ENCODE assay signal across 15 cellular contexts in the genomic region with DNA sequence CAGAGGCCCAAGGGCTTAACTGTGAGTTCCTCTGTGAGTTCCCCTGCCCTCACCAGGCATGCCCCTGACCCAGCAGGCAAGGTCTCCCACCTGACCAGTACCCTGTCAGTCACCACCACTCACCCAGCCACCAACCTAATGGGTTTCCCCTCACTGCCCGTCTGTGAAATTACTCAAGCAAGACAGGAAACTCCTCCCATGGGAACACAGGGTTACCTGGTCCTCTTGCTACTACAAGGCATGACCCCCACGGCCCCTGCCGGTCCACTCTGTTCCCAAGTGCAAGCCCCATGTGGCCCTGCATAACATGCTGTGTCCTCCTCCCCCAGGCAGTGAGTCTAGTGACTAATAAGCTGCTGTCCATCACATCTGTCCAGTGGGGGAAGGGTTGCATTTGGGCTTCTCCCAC. TPM values are rescaled to one million over a fixed set of nuclear protein-coding genes. Genes with fewer than 3 reads are reported as not detected.
DNase-seq lines count a peak whose midpoint lies in the region; ATAC-seq, FAIRE-seq and TF ChIP-seq lines count a peak whose summit lies in the region.
"Had no signal": no experiment of that assay in that cellular context is flagged by ENCODE, and none has a peak within 500 bp of the region (broad histone marks: within the 10 kb centered on the region; RNA-seq: fewer than 3 reads in every experiment).

No MANE protein-coding gene starts in this region.

- no peak overlapping the region for H3K27ac ChIP-seq in GM12878 (ENCODE audit: control insufficient read depth, insufficient read depth)
- H3K27ac ChIP-seq: stomach had no signal

- intact Hi-C loops in activated CD4-positive, alpha-beta T cell treated with anti-CD3 and anti-CD28 coated beads for 36 hours (cut with DNase I, micrococcal nuclease): loop anchor here in 1 of 2 experiments (10.0 kb wide), 1 partner anchor 383 kb away; no protein-coding TSS in a partner anchor
- intact Hi-C loops in GM12878 (cut with micrococcal nuclease; ENCODE audit: unreplicated experiment): loop anchor here (10.0 kb wide), 1 partner anchor 643 kb away; a partner anchor contains a TSS

- no peaks in the 10 kb centered on the region for H4K20me1 ChIP-seq in GM12878 (ENCODE audit: control insufficient read depth, insufficient read depth)

- peak; percentile 39 for DNase-seq in activated CD4-positive, alpha-beta T cell treated with anti-CD3 and anti-CD28 coated beads for 36 hours
- DNase-seq in activated CD4-positive, alpha-beta T cell treated with anti-CD3 and anti-CD28 coated beads for 48 hours: no peak
- DNase-seq in GM12878 (ENCODE audit: low read depth, low spot score): no peak
- no peak for DNase-seq in stimulated activated effector memory CD8-positive, alpha-beta T cell treated with anti-CD3 and anti-CD28 coated beads, Interleukin-12 subunit alpha, Interleukin-12 subunit beta, amount 100 ng/mL, for 72 hours (ENCODE audit: low spot score in 2 of 2)
- DNase-seq in urothelium cell line (ENCODE audit: low spot score): no peak
- no peak for DNase-seq in A172 (ENCODE audit: low spot score)
- DNase-seq in DMS153 (lab: John Stamatoyannopoulos, UW): no peak
- DNase-seq: activated effector memory CD4-positive, alpha-beta T cell treated with Interleukin-2 at 50 U/mL for 16 hours; H7; SHP77 treated with DMSO at 0.1 percent for 48 hours; stomach had no signal

- FAIRE-seq in GM12878 (lab: Jason Lieb, UNC): no peak
- no peak for FAIRE-seq in urothelium cell line (lab: Jason Lieb, UNC)

- no peaks in the 10 kb centered on the region for H3K27me3 ChIP-seq in GM12878 (replicated peaks in 1 of 2; ENCODE audit: control insufficient read depth in 2 of 2, insufficient read depth in 2 of 2, low read length in 1 of 2)
- H3K27me3 ChIP-seq: stomach had no signal

- H3K9ac ChIP-seq in GM12878 (ENCODE audit: control insufficient read depth, insufficient read depth, low read length): no peak overlapping the region; the same call in 1 of the 2 replicates

- TF ChIP-seq RAD21 in GM12878 (IDR thresholded peaks at IDR 0.05; ENCODE audit: insufficient read depth, low read depth, low read length): no peak

- peaks cover 57% of the 10 kb centered on the region for H3K4me1 Mint-ChIP-seq in activated CD4-positive, alpha-beta T cell treated with anti-CD3 and anti-CD28 coated beads for 36 hours
- H3K4me1 Mint-ChIP-seq in stimulated activated effector memory CD8-positive, alpha-beta T cell treated with anti-CD3 and anti-CD28 coated beads, Interleukin-12 subunit alpha, Interleukin-12 subunit beta, amount 100 ng/mL, for 72 hours: peaks cover 24% of the 10 kb centered on the region

- WGBS in GM12878 (ENCODE audit: insufficient coverage, insufficient replicate concordance, low lambda C conversion rate, missing lambda C conversion rate): 22% methylated on average over 3 of the region's 3 CpGs

- no peaks in the 10 kb centered on the region for H3K9me3 ChIP-seq in GM12878 (replicated peaks; ENCODE audit: control insufficient read depth, insufficient read depth, low read length)
- H3K9me3 ChIP-seq: stomach had no signal

- H3K27ac Mint-ChIP-seq in activated CD4-positive, alpha-beta T cell treated with anti-CD3 and anti-CD28 coated beads for 36 hours: peak overlapping the region; percentile 84
- peak overlapping the region; percentile 71 for H3K27ac Mint-ChIP-seq in stimulated activated effector memory CD8-positive, alpha-beta T cell treated with anti-CD3 and anti-CD28 coated beads, Interleukin-12 subunit alpha, Interleukin-12 subunit beta, amount 100 ng/mL, for 72 hours

- no peak overlapping the region for H3K4me3 Mint-ChIP-seq in activated CD4-positive, alpha-beta T cell treated with anti-CD3 and anti-CD28 coated beads for 36 hours
- no peak overlapping the region for H3K4me3 Mint-ChIP-seq in stimulated activated effector memory CD8-positive, alpha-beta T cell treated with anti-CD3 and anti-CD28 coated beads, Interleukin-12 subunit alpha, Interleukin-12 subunit beta, amount 100 ng/mL, for 72 hours

- SMC1A ChIA-PET in GM12878 (lab: Charles Lee; ENCODE audit: uncharacterized antibody, unreplicated experiment): interaction anchor here (1.0 to 5.0 kb wide), 7 partner anchors 10 to 357 kb away, joined by 3 to 85 read pairs (median 9); a partner anchor contains a TSS

- H3K36me3 Mint-ChIP-seq in activated CD4-positive, alpha-beta T cell treated with anti-CD3 and anti-CD28 coated beads for 36 hours (ENCODE audit: low read depth): peaks cover 11% of the 10 kb centered on the region
- no peaks in the 10 kb centered on the region for H3K36me3 Mint-ChIP-seq in stimulated activated effector memory CD8-positive, alpha-beta T cell treated with anti-CD3 and anti-CD28 coated beads, Interleukin-12 subunit alpha, Interleukin-12 subunit beta, amount 100 ng/mL, for 72 hours

- no peak overlapping the region for H3K4me2 ChIP-seq in GM12878 (ENCODE audit: control insufficient read depth, insufficient read depth)

- H3K4me3 ChIP-seq in GM12878: no peak overlapping the region
- H3K4me3 ChIP-seq: stomach had no signal

- H3K79me2 ChIP-seq in GM12878 (ENCODE audit: control insufficient read depth, insufficient read depth, low read length): no peaks in the 10 kb centered on the region

- H3K36me3 ChIP-seq in GM12878 (ENCODE audit: control insufficient read depth in 2 of 2, insufficient read depth in 2 of 2, low read length in 1 of 2): no peaks in the 10 kb centered on the region
- H3K36me3 ChIP-seq: stomach had no signal

- RAD21 ChIA-PET in GM12878 (lab: Charles Lee; ENCODE audit: unreplicated experiment): interaction anchor here (0.8 to 6.5 kb wide), 3 partner anchors 13 to 47 kb away, joined by 3 to 75 read pairs (median 59); no protein-coding TSS in a partner anchor

- CTCF ChIA-PET in activated CD4-positive, alpha-beta T cell treated with anti-CD3 and anti-CD28 coated beads for 36 hours (lab: Charles Lee): interaction anchor here (0.5 to 12.1 kb wide), 3 partner anchors 12 to 18 kb away, joined by 3 to 154 read pairs (median 9); no protein-coding TSS in a partner anchor
- CTCF ChIA-PET in GM12878 (lab: Yijun Ruan, JAX): interaction anchor here (0.9 to 5.0 kb wide), 7 partner anchors 9 to 316 kb away, joined by 3 to 180 read pairs (median 33); a partner anchor contains a TSS

- H2AFZ ChIP-seq in GM12878 (ENCODE audit: control insufficient read depth, low read depth, low read length): peak overlapping the region; percentile 9

- no peak for TF ChIP-seq CTCF in GM12878 (IDR thresholded peaks at IDR 0.05 in 2 of 3, conservative IDR thresholded peaks at IDR 0.05 in 1 of 3; ENCODE audit: control insufficient read depth in 2 of 3, extremely low read depth in 1 of 3, insufficient read depth in 1 of 3, low read depth in 3 of 3, low read length in 3 of 3)

- in situ Hi-C loops in GM12878 (cut with MboI): no loop called here

- no peak for TF ChIP-seq POLR2A in GM12878 (IDR thresholded peaks at IDR 0.05; ENCODE audit: low read depth, low read length)

- H3K4me1 ChIP-seq in GM12878 (ENCODE audit: control insufficient read depth, insufficient read depth, low read length): peaks cover 19% of the 10 kb centered on the region

- H3K9me3 Mint-ChIP-seq in activated CD4-positive, alpha-beta T cell treated with anti-CD3 and anti-CD28 coated beads for 36 hours (ENCODE audit: low read depth): peaks cover 2% of the 10 kb centered on the region
- no peaks in the 10 kb centered on the region for H3K9me3 Mint-ChIP-seq in stimulated activated effector memory CD8-positive, alpha-beta T cell treated with anti-CD3 and anti-CD28 coated beads, Interleukin-12 subunit alpha, Interleukin-12 subunit beta, amount 100 ng/mL, for 72 hours

- H3K27me3 Mint-ChIP-seq in activated CD4-positive, alpha-beta T cell treated with anti-CD3 and anti-CD28 coated beads for 36 hours: no peaks in the 10 kb centered on the region

- no peak for TF ChIP-seq EP300 in GM12878 (IDR thresholded peaks at IDR 0.05; ENCODE audit: borderline replicate concordance in 1 of 2, control insufficient read depth in 1 of 2, low read depth in 2 of 2, low read length in 2 of 2)

- peak; percentile 18 for ATAC-seq in activated CD4-positive, alpha-beta T cell treated with anti-CD3 and anti-CD28 coated beads for 36 hours
- peak; percentile 41 for ATAC-seq in HG03045 (IDR thresholded peaks at IDR 0.05; ENCODE audit: unreplicated experiment)
- ATAC-seq in GM12878: peak; percentile 85
- ATAC-seq in stimulated activated effector memory CD8-positive, alpha-beta T cell treated with anti-CD3 and anti-CD28 coated beads, Interleukin-12 subunit alpha, Interleukin-12 subunit beta, amount 100 ng/mL, for 72 hours: peak; percentile 76

- POLR2A ChIA-PET in activated CD4-positive, alpha-beta T cell treated with anti-CD3 and anti-CD28 coated beads for 36 hours (lab: Charles Lee): interaction anchor here (1.0 kb wide), 1 partner anchor 10 kb away, joined by 3 read pairs; no protein-coding TSS in a partner anchor
- POLR2A ChIA-PET in GM12878 (lab: Charles Lee): interaction anchor here (0.9 to 1.3 kb wide), 3 partner anchors 10 to 22 kb away, joined by 3 to 6 read pairs (median 5); no protein-coding TSS in a partner anchor

- BruUV-seq in GM12878 (replicated peaks; lab: Mats Ljungman, UMichigan): no TSS peak

RNA-seq across cellular contexts. Expression of a gene that starts 8.0 kb away (rescaled TPM):
- total RNA-seq in activated CD4-positive, alpha-beta T cell treated with anti-CD3 and anti-CD28 coated beads for 36 hours: 1 to 10 TPM; 4.9 to 5.3 TPM
- 4.2 and 5.0 TPM in 2 replicates for total RNA-seq in GM12878 (2013; cell fraction: nucleolus; rRNA removed)
- total RNA-seq in GM12878 (2014; rRNA removed) (9.9 and 11.6 TPM in 2 replicates), GM12878 (2014; rRNA removed; fragmentation: Illumina TruSeq; extraction: Trizol) (4.3 TPM in 2 replicates), GM12878 (2021) (7.0 and 7.7 TPM in 2 replicates)
- polyA plus RNA-seq in GM12878 (2011; ENCODE audit: low read depth): 3.4 TPM
- polyA plus RNA-seq in GM12878 (2011; rRNA removed) (5.5 and 6.5 TPM in 2 replicates), GM12878 (2014; fragmentation: Illumina TruSeq; extraction: Trizol) (7.8 and 9.0 TPM in 2 replicates), GM12878 (2014; fragmentation: Nextera tagmentation; extraction: Ambion mirVana) (1 to 10 TPM; 2.9 to 4.0 TPM), GM12878 (2014; rRNA removed) (8.8 and 11.9 TPM in 2 replicates), GM12878 (2016; fragmentation: Nextera tagmentation; extraction: Ambion mirVana) (10 to 100 TPM; 10.7 to 11.3 TPM)
- polyA plus RNA-seq in GM12878 (2011; cell fraction: cytosol; rRNA removed): 4.8 and 5.9 TPM in 2 replicates
- 9.8 and 10.1 TPM in 2 replicates for polyA plus RNA-seq in GM12878 (2011; cell fraction: nucleus; rRNA removed)
- polyA plus RNA-seq in GM12878 (2012): 6.4 and 7.2 TPM in 2 replicates
- 2.9 and 4.2 TPM in 2 replicates for polyA minus RNA-seq in GM12878 (2011; rRNA and poly(A)+ RNA removed)
- 2.3 TPM in 1 of 2 replicates, not detected in the other for polyA minus RNA-seq in GM12878 (2011; cell fraction: cytosol; rRNA and poly(A)+ RNA removed)
- polyA minus RNA-seq in GM12878 (2011; cell fraction: nucleus; rRNA and poly(A)+ RNA removed): 3.6 and 5.7 TPM in 2 replicates
- 3.1 and 6.1 TPM in 2 replicates for total RNA-seq in A172 (2014; rRNA removed; shearing (Covaris generic))

RNA-seq across cellular contexts. Expression of a gene that starts 33.1 kb away (rescaled TPM):
- total RNA-seq in activated CD4-positive, alpha-beta T cell treated with anti-CD3 and anti-CD28 coated beads for 36 hours: under 1 TPM; 0.18 to 0.33 TPM
- total RNA-seq in GM12878 (2013; cell fraction: nucleolus; rRNA removed): not detected in 2 replicates
- 0.05 TPM in 1 of 2 replicates, not detected in the other for total RNA-seq in GM12878 (2014; rRNA removed)
- not detected in 2 replicates for total RNA-seq in GM12878 (2014; rRNA removed; fragmentation: Illumina TruSeq; extraction: Trizol)
- not detected in 2 replicates for total RNA-seq in GM12878 (2021)
- polyA plus RNA-seq in GM12878 (2011; ENCODE audit: low read depth): not detected
- 0.01 and 0.04 TPM in 2 replicates for polyA plus RNA-seq in GM12878 (2011; rRNA removed)
- polyA plus RNA-seq in GM12878 (2011; cell fraction: cytosol; rRNA removed): not detected in 2 replicates
- polyA plus RNA-seq in GM12878 (2011; cell fraction: nucleus; rRNA removed): 0.04 TPM in 1 of 2 replicates, not detected in the other
- not detected in 2 replicates for polyA plus RNA-seq in GM12878 (2012)
- polyA plus RNA-seq in GM12878 (2014; fragmentation: Illumina TruSeq; extraction: Trizol): not detected in 2 replicates
- not detected for polyA plus RNA-seq in GM12878 (2014; fragmentation: Nextera tagmentation; extraction: Ambion mirVana)
- polyA plus RNA-seq in GM12878 (2014; rRNA removed): 0.04 TPM in 1 of 2 replicates, not detected in the other
- polyA plus RNA-seq in GM12878 (2016; fragmentation: Nextera tagmentation; extraction: Ambion mirVana): not detected
- polyA minus RNA-seq in GM12878 (2011; rRNA and poly(A)+ RNA removed): 0.15 TPM in 1 of 2 replicates, not detected in the other
- polyA minus RNA-seq in GM12878 (2011; cell fraction: cytosol; rRNA and poly(A)+ RNA removed): not detected in 2 replicates
- polyA minus RNA-seq in GM12878 (2011; cell fraction: nucleus; rRNA and poly(A)+ RNA removed): 0.10 and 0.12 TPM in 2 replicates
- total RNA-seq in A172 (2014; rRNA removed; shearing (Covaris generic)): not detected in 2 replicates
- total RNA-seq: H7, LHCN-M2, osteoblast had no signal

RNA-seq across cellular contexts. Expression of a gene that starts 49.8 kb away (rescaled TPM):
- not detected for total RNA-seq in activated CD4-positive, alpha-beta T cell treated with anti-CD3 and anti-CD28 coated beads for 36 hours
- total RNA-seq in GM12878 (2013; cell fraction: nucleolus; rRNA removed): not detected in 2 replicates
- not detected in 2 replicates for total RNA-seq in GM12878 (2014; rRNA removed)
- not detected in 2 replicates for total RNA-seq in GM12878 (2014; rRNA removed; fragmentation: Illumina TruSeq; extraction: Trizol)
- total RNA-seq in GM12878 (2021): not detected in 2 replicates
- not detected for polyA plus RNA-seq in GM12878 (2011; ENCODE audit: low read depth)
- polyA plus RNA-seq in GM12878 (2011; rRNA removed): not detected in 2 replicates
- polyA plus RNA-seq in GM12878 (2011; cell fraction: cytosol; rRNA removed): not detected in 2 replicates
- polyA plus RNA-seq in GM12878 (2011; cell fraction: nucleus; rRNA removed): not detected in 2 replicates
- polyA plus RNA-seq in GM12878 (2012): not detected in 2 replicates
- polyA plus RNA-seq in GM12878 (2014; fragmentation: Illumina TruSeq; extraction: Trizol): not detected in 2 replicates
- not detected for polyA plus RNA-seq in GM12878 (2014; fragmentation: Nextera tagmentation; extraction: Ambion mirVana)
- not detected in 2 replicates for polyA plus RNA-seq in GM12878 (2014; rRNA removed)
- polyA plus RNA-seq in GM12878 (2016; fragmentation: Nextera tagmentation; extraction: Ambion mirVana): not detected
- not detected in 2 replicates for polyA minus RNA-seq in GM12878 (2011; rRNA and poly(A)+ RNA removed)
- polyA minus RNA-seq in GM12878 (2011; cell fraction: cytosol; rRNA and poly(A)+ RNA removed): not detected in 2 replicates
- not detected in 2 replicates for polyA minus RNA-seq in GM12878 (2011; cell fraction: nucleus; rRNA and poly(A)+ RNA removed)
- total RNA-seq in A172 (2014; rRNA removed; shearing (Covaris generic)): not detected in 2 replicates
- total RNA-seq: cerebellum, H7, LHCN-M2, osteoblast, stomach had no signal
- polyA plus RNA-seq: stomach had no signal

Comparison
In these comparisons a context has a peak if more than half of its experiments do, and no peak if none do; other contexts are left out.
1. ATAC-seq: peak in every context shown above with its lines; median percentile 85 in GM12878; 76 in stimulated activated effector memory CD8-positive, alpha-beta T cell treated with anti-CD3 and anti-CD28 coated beads, Interleukin-12 subunit alpha, Interleukin-12 subunit beta, amount 100 ng/mL, for 72 hours; 41 in HG03045; 18 in activated CD4-positive, alpha-beta T cell treated with anti-CD3 and anti-CD28 coated beads for 36 hours.